13 cellular contexts compared by ENCODE assay signal in genomic region chr14:91392623-91393303, GRCh38. TPM values are rescaled to one million over a fixed set of nuclear protein-coding genes. Genes with fewer than 3 reads are reported as not detected.
DNase-seq lines count a peak whose midpoint lies in the region; ATAC-seq and TF ChIP-seq lines count a peak whose summit lies in the region.
"Had no signal": no experiment of that assay in that cellular context is flagged by ENCODE, and none has a peak within 500 bp of the region (broad histone marks: within the 10 kb centered on the region; RNA-seq: fewer than 3 reads in every experiment).

No MANE protein-coding gene starts in this region.

- H3K27me3 ChIP-seq in left lung: no peaks in the 10 kb centered on the region
- H3K27me3 ChIP-seq in GM23248 (replicated peaks; ENCODE audit: insufficient read depth): peaks cover 51% of the 10 kb centered on the region

- ATAC-seq in stimulated activated naive CD8-positive, alpha-beta T cell treated with anti-CD3 and anti-CD28 coated beads, Interleukin-15, Interleukin-2, amounts not matched to agents 100 U/mL and 50 U/mL, for 24 hours: no peak
- ATAC-seq in activated CD8-positive, alpha-beta T cell treated with anti-CD3 and anti-CD28 coated beads, Interleukin-2, amount 10 ng/mL, durations not matched to agents 7 days and 5 days: no peak
- ATAC-seq in left lung: peak; percentile 17

- no peaks in the 10 kb centered on the region for H3K27me3 Mint-ChIP-seq in stimulated activated naive CD8-positive, alpha-beta T cell treated with anti-CD3 and anti-CD28 coated beads, Interleukin-15, Interleukin-2, amounts not matched to agents 100 ng/mL and 50 ng/mL, for 24 hours
- no peaks in the 10 kb centered on the region for H3K27me3 Mint-ChIP-seq in activated CD8-positive, alpha-beta T cell treated with anti-CD3 and anti-CD28 coated beads, Interleukin-2, amount 10 ng/mL, durations not matched to agents 7 days and 5 days (ENCODE audit: low read depth)

- peaks cover 11 to 86% of the 10 kb centered on the region in 2 donors for H3K4me1 ChIP-seq in left lung
- no peaks in the 10 kb centered on the region for H3K4me1 ChIP-seq in GM23248 (ENCODE audit: insufficient read depth)

- peaks cover 21% of the 10 kb centered on the region for H3K36me3 Mint-ChIP-seq in stimulated activated naive CD8-positive, alpha-beta T cell treated with anti-CD3 and anti-CD28 coated beads, Interleukin-15, Interleukin-2, amounts not matched to agents 100 ng/mL and 50 ng/mL, for 24 hours (ENCODE audit: low read depth)
- peaks cover 60% of the 10 kb centered on the region for H3K36me3 Mint-ChIP-seq in activated CD8-positive, alpha-beta T cell treated with anti-CD3 and anti-CD28 coated beads, Interleukin-2, amount 10 ng/mL, durations not matched to agents 7 days and 5 days (ENCODE audit: low read depth)

- no peaks in the 10 kb centered on the region for H4K20me1 ChIP-seq in GM23248 (ENCODE audit: insufficient read depth)

- no peak for DNase-seq in stimulated activated naive CD8-positive, alpha-beta T cell treated with anti-CD3 and anti-CD28 coated beads, Interleukin-15, Interleukin-2, amounts not matched to agents 100 U/mL and 50 U/mL, for 24 hours
- no peak for DNase-seq in activated CD8-positive, alpha-beta T cell treated with anti-CD3 and anti-CD28 coated beads, Interleukin-2, amount 10 ng/mL, durations not matched to agents 7 days and 5 days
- DNase-seq in left lung (peak in 1 of 2 donors; percentile 81), NCI-H2171 treated with DMSO at 0.1 percent for 48 hours (lab: John Stamatoyannopoulos, UW) (no peak), SW 1271 (lab: John Stamatoyannopoulos, UW) (no peak), amniotic stem cell (lab: John Stamatoyannopoulos, UW) (no peak), GM23248 (no peak)
- DNase-seq: effector CD4-positive, alpha-beta T cell; GOT3; NCI-H2171 had no signal

- H3K9me3 Mint-ChIP-seq in stimulated activated naive CD8-positive, alpha-beta T cell treated with anti-CD3 and anti-CD28 coated beads, Interleukin-15, Interleukin-2, amounts not matched to agents 100 ng/mL and 50 ng/mL, for 24 hours: no peaks in the 10 kb centered on the region
- no peaks in the 10 kb centered on the region for H3K9me3 Mint-ChIP-seq in activated CD8-positive, alpha-beta T cell treated with anti-CD3 and anti-CD28 coated beads, Interleukin-2, amount 10 ng/mL, durations not matched to agents 7 days and 5 days (ENCODE audit: insufficient read depth)

- H3K27ac Mint-ChIP-seq in stimulated activated naive CD8-positive, alpha-beta T cell treated with anti-CD3 and anti-CD28 coated beads, Interleukin-15, Interleukin-2, amounts not matched to agents 100 ng/mL and 50 ng/mL, for 24 hours: peak overlapping the region; percentile 78
- peak overlapping the region; percentile 67 for H3K27ac Mint-ChIP-seq in activated CD8-positive, alpha-beta T cell treated with anti-CD3 and anti-CD28 coated beads, Interleukin-2, amount 10 ng/mL, durations not matched to agents 7 days and 5 days

- H3K4me3 Mint-ChIP-seq in stimulated activated naive CD8-positive, alpha-beta T cell treated with anti-CD3 and anti-CD28 coated beads, Interleukin-15, Interleukin-2, amounts not matched to agents 100 ng/mL and 50 ng/mL, for 24 hours: peak overlapping the region; percentile 50
- H3K4me3 Mint-ChIP-seq in activated CD8-positive, alpha-beta T cell treated with anti-CD3 and anti-CD28 coated beads, Interleukin-2, amount 10 ng/mL, durations not matched to agents 7 days and 5 days: peak overlapping the region; percentile 16

- H3K79me2 ChIP-seq in GM23248 (ENCODE audit: insufficient read depth): no peaks in the 10 kb centered on the region

- CTCF ChIA-PET in activated CD8-positive, alpha-beta T cell treated with anti-CD3 and anti-CD28 coated beads, Interleukin-2, amount 10 ng/mL, durations not matched to agents 7 days and 5 days (lab: Charles Lee): interaction anchor here (1.6 to 2.0 kb wide), 2 partner anchors 25 to 69 kb away, joined by 7 to 9 read pairs; partner anchors contain the start of gene CCDC88C

- intact Hi-C loops in left lung (cut with DNase I): no loop called here

- POLR2A ChIA-PET in activated CD8-positive, alpha-beta T cell treated with anti-CD3 and anti-CD28 coated beads, Interleukin-2, amount 10 ng/mL, durations not matched to agents 7 days and 5 days (lab: Charles Lee): interaction anchor here (1.2 kb wide), 2 partner anchors 20 to 23 kb away, joined by 3 read pairs; no protein-coding TSS in a partner anchor

- peaks cover 98% of the 10 kb centered on the region for H3K4me1 Mint-ChIP-seq in stimulated activated naive CD8-positive, alpha-beta T cell treated with anti-CD3 and anti-CD28 coated beads, Interleukin-15, Interleukin-2, amounts not matched to agents 100 ng/mL and 50 ng/mL, for 24 hours (ENCODE audit: low read depth)
- peaks cover 95% of the 10 kb centered on the region for H3K4me1 Mint-ChIP-seq in activated CD8-positive, alpha-beta T cell treated with anti-CD3 and anti-CD28 coated beads, Interleukin-2, amount 10 ng/mL, durations not matched to agents 7 days and 5 days (ENCODE audit: low read depth)

- no peaks in the 10 kb centered on the region for H3K9me2 ChIP-seq in GM23248 (ENCODE audit: insufficient read depth)

- H2AFZ ChIP-seq in GM23248: no peak overlapping the region

- H3K27ac ChIP-seq in left lung (no peak overlapping the region), GM23248 (no peak overlapping the region)
- H3K27ac ChIP-seq: heart left ventricle, thoracic aorta had no signal

- 68 to 70% methylated on average over 19 of the region's 19 CpGs for WGBS in GM23248 (ENCODE audit: low coverage in 1 of 2, low lambda C conversion rate in 2 of 2, missing lambda C conversion rate in 2 of 2), 2 experiments

- in situ Hi-C loops in GM23248 (cut with MboI): no loop called here

- H3K4me3 ChIP-seq in left lung: no peak overlapping the region
- no peak overlapping the region for H3K4me3 ChIP-seq in GM23248
- H3K4me3 ChIP-seq: heart left ventricle, thoracic aorta had no signal

- H3K9me3 ChIP-seq in left lung (no peaks in the 10 kb centered on the region), GM23248 (ENCODE audit: low read depth) (no peaks in the 10 kb centered on the region)
- H3K9me3 ChIP-seq: heart left ventricle, thoracic aorta had no signal

- H3K4me2 ChIP-seq in GM23248 (ENCODE audit: unreplicated experiment): no peak overlapping the region

- H3F3A ChIP-seq in GM23248 (ENCODE audit: insufficient read depth): no peaks in the 10 kb centered on the region

- H3K9ac ChIP-seq in GM23248: no peak overlapping the region

- no peak for TF ChIP-seq CTCF in left lung (IDR thresholded peaks at IDR 0.05)

- H3K36me3 ChIP-seq in left lung: no peaks in the 10 kb centered on the region
- H3K36me3 ChIP-seq in GM23248 (ENCODE audit: low read depth): no peaks in the 10 kb centered on the region
- H3K36me3 ChIP-seq: heart left ventricle, thoracic aorta had no signal

RNA-seq across cellular contexts. Expression of gene CCDC88C, which starts 24.9 kb away (rescaled TPM):
- 100 to 1,000 TPM; 147 to 153 TPM for total RNA-seq in activated CD8-positive, alpha-beta T cell treated with anti-CD3 and anti-CD28 coated beads, Interleukin-2, amount 10 ng/mL, durations not matched to agents 7 days and 5 days
- total RNA-seq in left lung: 10 to 100 TPM; 31.5 to 41.8 TPM
- total RNA-seq in GM23248 (2014; rRNA removed; shearing (Covaris generic)): not detected in 2 replicates
- polyA plus RNA-seq in GM23248 (2016; fragmentation: Nextera tagmentation; extraction: Ambion mirVana): 0.06 TPM in 1 of 2 replicates, not detected in the other

Comparison
In these comparisons a context has a peak if more than half of its experiments do, and no peak if none do; other contexts are left out.
1. RNA of gene CCDC88C, which starts 24.9 kb away (total RNA-seq): 147 to 153 TPM in activated CD8-positive, alpha-beta T cell treated with anti-CD3 and anti-CD28 coated beads, Interleukin-2, amount 10 ng/mL, durations not matched to agents 7 days and 5 days and 31.5 to 41.8 TPM in left lung; not detected in GM23248; every median in the first group is over 10 times any median in the second.